In genomic region chr10:132385721-132386418, GRCh38 we compare ENCODE assay signal across 15 cellular contexts. TPM values are rescaled to one million over a fixed set of nuclear protein-coding genes. Genes with fewer than 3 reads are reported as not detected.
DNase-seq lines count a peak whose midpoint lies in the region; ATAC-seq and TF ChIP-seq lines count a peak whose summit lies in the region.
"Had no signal": no experiment of that assay in that cellular context is flagged by ENCODE, and none has a peak within 500 bp of the region (broad histone marks: within the 10 kb centered on the region; RNA-seq: fewer than 3 reads in every experiment).

No MANE protein-coding gene starts in this region.

- H3K4me3 Mint-ChIP-seq in natural killer cell treated with Interleukin-12 subunit alpha and Interleukin-12 subunit beta and Interleukin-15 and Interleukin-18, amount 100 ng/mL, for 72 hours, result no peak overlapping the region
- H3K4me3 Mint-ChIP-seq in natural killer cell (no peak overlapping the region), nephron (no peak overlapping the region)
- no peak overlapping the region for H3K4me3 Mint-ChIP-seq in central memory CD8-positive, alpha-beta T cell

- H3K36me3 ChIP-seq in aorta (ENCODE audit: control insufficient read depth in 1 of 2, insufficient read depth in 2 of 2, low read length in 1 of 2) (no peaks in the 10 kb centered on the region), tibial nerve (peaks cover 0 to 2% (median 0%) of the 10 kb centered on the region in 3 donors)
- H3K36me3 ChIP-seq: breast epithelium, esophagus muscularis mucosa, neutrophil, thoracic aorta had no signal

- CTCF ChIA-PET in HEK293T (lab: Yijun Ruan, JAX), result no interaction called here

- WGBS in aorta, 2 donors, result 82 to 88% methylated on average over 16 to 18 of the region's 18 CpGs
- WGBS in tibial nerve, 2 donors, result 78 to 88% methylated on average over 14 to 17 of the region's 18 CpGs

- POLR2A ChIA-PET in HEK293T (lab: Yijun Ruan, JAX), result no interaction called here

- TF ChIP-seq EP300 in tibial nerve (IDR thresholded peaks at IDR 0.05), result no peak

- no peak for ATAC-seq in natural killer cell treated with Interleukin-12 subunit alpha and Interleukin-12 subunit beta and Interleukin-15 and Interleukin-18, amount 100 ng/mL, for 72 hours
- ATAC-seq in natural killer cell (no peak), aorta (ENCODE audit: low FRiP score) (no peak)
- ATAC-seq in central memory CD8-positive, alpha-beta T cell (replicated peaks; ENCODE audit: extremely low read depth, poor library complexity, severe bottlenecking), result no peak

- H3K4me1 Mint-ChIP-seq in natural killer cell treated with Interleukin-12 subunit alpha and Interleukin-12 subunit beta and Interleukin-15 and Interleukin-18, amount 100 ng/mL, for 72 hours (ENCODE audit: low read depth in 2 of 2), result peaks cover 26 to 48% of the 10 kb centered on the region in 2 donors
- H3K4me1 Mint-ChIP-seq in natural killer cell, result peaks cover 17 to 25% of the 10 kb centered on the region in 2 donors
- peaks cover 17% of the 10 kb centered on the region for H3K4me1 Mint-ChIP-seq in central memory CD8-positive, alpha-beta T cell
- peaks cover 34% of the 10 kb centered on the region for H3K4me1 Mint-ChIP-seq in nephron

- no peaks in the 10 kb centered on the region for H3K9me3 Mint-ChIP-seq in natural killer cell treated with Interleukin-12 subunit alpha and Interleukin-12 subunit beta and Interleukin-15 and Interleukin-18, amount 100 ng/mL, for 72 hours
- H3K9me3 Mint-ChIP-seq in natural killer cell, result no peaks in the 10 kb centered on the region
- no peaks in the 10 kb centered on the region for H3K9me3 Mint-ChIP-seq in central memory CD8-positive, alpha-beta T cell
- peaks cover 2% of the 10 kb centered on the region for H3K9me3 Mint-ChIP-seq in nephron

- no peaks in the 10 kb centered on the region for H3K4me1 ChIP-seq in aorta (ENCODE audit: control insufficient read depth in 1 of 2, insufficient read depth in 2 of 2, low read length in 2 of 2)
- peaks cover 0 to 24% (median 10%) of the 10 kb centered on the region in 4 donors for H3K4me1 ChIP-seq in tibial nerve

- no peak for TF ChIP-seq POLR2A in tibial nerve (IDR thresholded peaks at IDR 0.05)

- no peak overlapping the region for H3K4me3 ChIP-seq in aorta (ENCODE audit: low read length in 2 of 2)
- H3K4me3 ChIP-seq in tibial nerve, result no peak overlapping the region
- H3K4me3 ChIP-seq: breast epithelium, esophagus muscularis mucosa, thoracic aorta had no signal

- H3K9me3 ChIP-seq in aorta (ENCODE audit: control insufficient read depth, low read length), result peaks cover 2% of the 10 kb centered on the region
- peaks cover 0 to 17% (median 0%) of the 10 kb centered on the region in 4 donors for H3K9me3 ChIP-seq in tibial nerve
- H3K9me3 ChIP-seq: neutrophil, thoracic aorta had no signal

- H3K27ac Mint-ChIP-seq in natural killer cell treated with Interleukin-12 subunit alpha and Interleukin-12 subunit beta and Interleukin-15 and Interleukin-18, amount 100 ng/mL, for 72 hours, result peak overlapping the region in 1 of 2 donors; percentile 9
- H3K27ac Mint-ChIP-seq in natural killer cell (peak overlapping the region in 1 of 2 donors; percentile 7), nephron (peak overlapping the region; percentile 62 to 76 (median 63))
- peak overlapping the region; percentile 53 for H3K27ac Mint-ChIP-seq in central memory CD8-positive, alpha-beta T cell (ENCODE audit: low read depth)

- H3K27me3 Mint-ChIP-seq in natural killer cell treated with Interleukin-12 subunit alpha and Interleukin-12 subunit beta and Interleukin-15 and Interleukin-18, amount 100 ng/mL, for 72 hours, result no peaks in the 10 kb centered on the region
- H3K27me3 Mint-ChIP-seq in natural killer cell (ENCODE audit: low read depth in 2 of 2), result no peaks in the 10 kb centered on the region
- no peaks in the 10 kb centered on the region for H3K27me3 Mint-ChIP-seq in central memory CD8-positive, alpha-beta T cell
- peaks cover 5% of the 10 kb centered on the region for H3K27me3 Mint-ChIP-seq in nephron (ENCODE audit: low read depth)

- TF ChIP-seq CTCF in natural killer cell (IDR thresholded peaks at IDR 0.05) (no peak), nephron (IDR thresholded peaks at IDR 0.05; ENCODE audit: unreplicated experiment in 3 of 3) (no peak), tibial nerve (IDR thresholded peaks at IDR 0.05) (no peak)

- DNase-seq in natural killer cell treated with Interleukin-12 subunit alpha and Interleukin-12 subunit beta and Interleukin-15 and Interleukin-18, amount 100 ng/mL, for 72 hours (ENCODE audit: low spot score), result peak; percentile 28
- DNase-seq in natural killer cell (no peak), aorta (peak; percentile 41 to 57), T1000 (lab: John Stamatoyannopoulos, UW) (no peak), tibial nerve (ENCODE audit: low spot score in 2 of 2) (no peak), HEK293T (ENCODE audit: extremely low spot score) (no peak)
- no peak for DNase-seq in central memory CD8-positive, alpha-beta T cell (ENCODE audit: low spot score in 2 of 2)
- DNase-seq: DMS 273 treated with DMSO at 0.1 percent for 48 hours, NCI-H1092 treated with DMSO at 0.1 percent for 48 hours, NCI-H524 had no signal

- H3K27me3 ChIP-seq in aorta (ENCODE audit: control insufficient read depth in 1 of 2, insufficient read depth in 2 of 2, low read length in 1 of 2), result no peaks in the 10 kb centered on the region
- no peaks in the 10 kb centered on the region for H3K27me3 ChIP-seq in tibial nerve
- H3K27me3 ChIP-seq: breast epithelium, esophagus muscularis mucosa had no signal

- intact Hi-C loops in natural killer cell (cut with micrococcal nuclease) (loop anchor here (1.0 to 10.0 kb wide), 2 partner anchors 67 to 249 kb away; no protein-coding TSS in a partner anchor), aorta (cut with DNase I) (loop anchor here in 1 of 2 donors (2.0 kb wide), 1 partner anchor 67 kb away; no protein-coding TSS in a partner anchor)

- no peaks in the 10 kb centered on the region for H3K36me3 Mint-ChIP-seq in natural killer cell treated with Interleukin-12 subunit alpha and Interleukin-12 subunit beta and Interleukin-15 and Interleukin-18, amount 100 ng/mL, for 72 hours
- H3K36me3 Mint-ChIP-seq in natural killer cell (no peaks in the 10 kb centered on the region), nephron (ENCODE audit: low read depth) (no peaks in the 10 kb centered on the region)
- H3K36me3 Mint-ChIP-seq in central memory CD8-positive, alpha-beta T cell (ENCODE audit: insufficient read depth), result peaks cover 3% of the 10 kb centered on the region

- H3K27ac ChIP-seq in aorta (ENCODE audit: low read depth in 1 of 2, low read length in 2 of 2) (no peak overlapping the region), tibial nerve (no peak overlapping the region)
- H3K27ac ChIP-seq: breast epithelium, esophagus muscularis mucosa, neutrophil, thoracic aorta had no signal

TF ChIP-seq in HEK293T, 16 proteins besides CTCF, POLR2A, EP300 and RAD21:
- no peak for TF ChIP-seq TARDBP (IDR thresholded peaks at IDR 0.05)
- TF ChIP-seq SUZ12 (IDR thresholded peaks at IDR 0.05), result no peak

RNA-seq across cellular contexts. Expression of gene PWWP2B, which starts 11.1 kb away (rescaled TPM):
- 10 to 100 TPM; 15.2 to 17.9 TPM for total RNA-seq in natural killer cell treated with Interleukin-12 subunit alpha and Interleukin-12 subunit beta and Interleukin-15 and Interleukin-18, amount 100 ng/mL, for 72 hours
- 10 to 100 TPM; 23.7 to 29.5 (median 24.4) TPM for total RNA-seq in natural killer cell
- 1 to 10 TPM; 6.8 to 8.7 TPM for total RNA-seq in aorta
- polyA plus RNA-seq in aorta, result 1 to 10 TPM; 2.0 to 3.6 TPM
- total RNA-seq in tibial nerve, result 10 to 100 TPM; 12.6 to 23.7 (median 15.1) TPM

RNA-seq across cellular contexts. Expression of gene LRRC27, which starts 53.9 kb away (rescaled TPM):
- total RNA-seq in natural killer cell treated with Interleukin-12 subunit alpha and Interleukin-12 subunit beta and Interleukin-15 and Interleukin-18, amount 100 ng/mL, for 72 hours, result 1 to 10 TPM; 6.5 to 8.5 TPM
- 10 to 100 TPM in 1 of 3 donors, 1 to 10 TPM in 2; 8.1 to 22.5 (median 9.9) TPM for total RNA-seq in natural killer cell
- total RNA-seq in aorta, result 10 to 100 TPM in 1 of 2 donors, 1 to 10 TPM in 1; 4.6 to 11.7 TPM
- 1 to 10 TPM; 3.1 to 9.0 TPM for polyA plus RNA-seq in aorta
- 10 to 100 TPM; 10.1 to 21.6 (median 17.9) TPM for total RNA-seq in tibial nerve

Comparison
In these comparisons a context has a peak if more than half of its experiments do, and no peak if none do; other contexts are left out.
1. DNase-seq: peak in natural killer cell treated with Interleukin-12 subunit alpha and Interleukin-12 subunit beta and Interleukin-15 and Interleukin-18, amount 100 ng/mL, for 72 hours (single experiment) and aorta (2 of 2); none in natural killer cell (single experiment), central memory CD8-positive, alpha-beta T cell (0 of 2), T1000 (single experiment), tibial nerve (0 of 2) and HEK293T (single experiment).